In genomic region chr15:34721802-34722795, GRCh38 we compare ENCODE assay signal across 8 cellular contexts. TPM values are rescaled to one million over a fixed set of nuclear protein-coding genes. Genes with fewer than 3 reads are reported as not detected.
A peak's percentile ranks its signal among the peaks of the same experiment; 100 is the strongest.
DNase-seq lines count a peak whose midpoint lies in the region; ATAC-seq, FAIRE-seq and TF ChIP-seq lines count a peak whose summit lies in the region.

No MANE protein-coding gene starts in this region.

- peaks cover 86% of the 10 kb centered on the region for H3K4me1 ChIP-seq in SJCRH30

- H3K27me3 ChIP-seq in SJCRH30 = no peaks in the 10 kb centered on the region

- no peak for TF ChIP-seq CTCF in omental fat pad (IDR thresholded peaks at IDR 0.05)

- peak; percentile 79 for ATAC-seq in omental fat pad (ENCODE audit: low FRiP score)

- H3K27ac ChIP-seq in SJCRH30 = peak overlapping the region; percentile 96

- no peaks in the 10 kb centered on the region for H3K9me3 Mint-ChIP-seq in activated naive CD8-positive, alpha-beta T cell treated with anti-CD3 and anti-CD28 coated beads for 36 hours

- peak overlapping the region; percentile 30 for H3K4me3 ChIP-seq in SJCRH30

- FAIRE-seq in frontal cortex (lab: Jason Lieb, UNC) = no peak

- no peaks in the 10 kb centered on the region for H3K9me3 ChIP-seq in SJCRH30 (replicated peaks)

- DNase-seq in HCEC 1CT (peak; percentile 70), SJCRH30 (peak; percentile 98), frontal cortex (ENCODE audit: low spot score in 2 of 2) (peak; percentile 52 to 69), omental fat pad (ENCODE audit: low spot score) (no peak), SIG-M5 treated with dmso at 0.1 percent for 504 hours (lab: John Stamatoyannopoulos, UW; ENCODE audit: unreplicated experiment) (no peak), Kasumi-1 (lab: John Stamatoyannopoulos, UW) (no peak)
- no peak for DNase-seq in activated effector memory CD4-positive, alpha-beta T cell treated with Interleukin-2 at 50 U/mL for 16 hours
- DNase-seq in activated naive CD8-positive, alpha-beta T cell treated with anti-CD3 and anti-CD28 coated beads for 36 hours = no peak

- no peaks in the 10 kb centered on the region for H3K36me3 Mint-ChIP-seq in activated naive CD8-positive, alpha-beta T cell treated with anti-CD3 and anti-CD28 coated beads for 36 hours

- H3K27ac Mint-ChIP-seq in activated naive CD8-positive, alpha-beta T cell treated with anti-CD3 and anti-CD28 coated beads for 36 hours = no peak overlapping the region

- peaks cover 55% of the 10 kb centered on the region for H3K27me3 Mint-ChIP-seq in activated naive CD8-positive, alpha-beta T cell treated with anti-CD3 and anti-CD28 coated beads for 36 hours

- H3K36me3 ChIP-seq in SJCRH30 = no peaks in the 10 kb centered on the region

- H3K4me3 Mint-ChIP-seq in activated naive CD8-positive, alpha-beta T cell treated with anti-CD3 and anti-CD28 coated beads for 36 hours = no peak overlapping the region

- peaks cover 1% of the 10 kb centered on the region for H3K4me1 Mint-ChIP-seq in activated naive CD8-positive, alpha-beta T cell treated with anti-CD3 and anti-CD28 coated beads for 36 hours

RNA-seq across cellular contexts. Expression of gene GJD2, which starts 32.7 kb away (rescaled TPM):
- total RNA-seq in SJCRH30 (2014; rRNA removed; shearing (Covaris generic)) = not detected in 2 replicates
- total RNA-seq in frontal cortex (6.5 TPM), omental fat pad (not detected)
- total RNA-seq in activated naive CD8-positive, alpha-beta T cell treated with anti-CD3 and anti-CD28 coated beads for 36 hours = not detected

Comparison
In these comparisons a context has a peak if more than half of its experiments do, and no peak if none do; other contexts are left out.
1. DNase-seq: peak in HCEC 1CT (single experiment), SJCRH30 (2 of 2) and frontal cortex (2 of 2); none in omental fat pad (single experiment), activated effector memory CD4-positive, alpha-beta T cell treated with Interleukin-2 at 50 U/mL for 16 hours (single experiment), activated naive CD8-positive, alpha-beta T cell treated with anti-CD3 and anti-CD28 coated beads for 36 hours (single experiment), SIG-M5 treated with dmso at 0.1 percent for 504 hours (single experiment) and Kasumi-1 (0 of 2).